In genomic region chr9:21831841-21832509, GRCh38 we compare ENCODE assay signal across 9 cellular contexts. TPM values are rescaled to one million over a fixed set of nuclear protein-coding genes. Genes with fewer than 3 reads are reported as not detected.
DNase-seq lines count a peak whose midpoint lies in the region; ATAC-seq, FAIRE-seq and TF ChIP-seq lines count a peak whose summit lies in the region.
"Had no signal": no experiment of that assay in that cellular context is flagged by ENCODE, and none has a peak within 500 bp of the region (broad histone marks: within the 10 kb centered on the region; RNA-seq: fewer than 3 reads in every experiment).

No MANE protein-coding gene starts in this region.

- H3K27ac ChIP-seq in kidney (ENCODE audit: low read depth in 2 of 2, low read length in 2 of 2), result no peak overlapping the region
- H3K27ac ChIP-seq in dorsolateral prefrontal cortex, result no peak overlapping the region

- H3K9me3 Mint-ChIP-seq in nephron progenitor cell, result peaks cover 28% of the 10 kb centered on the region

- H3K4me1 ChIP-seq in kidney (ENCODE audit: control insufficient read depth in 1 of 2, insufficient read depth in 1 of 2, low read depth in 1 of 2, low read length in 2 of 2), result no peaks in the 10 kb centered on the region

- intact Hi-C loops in kidney (cut with DNase I), result no loop called here
- intact Hi-C loops in dorsolateral prefrontal cortex (cut with DNase I), result no loop called here

- no peak for FAIRE-seq in kidney (lab: Jason Lieb, UNC)

- H3K27me3 Mint-ChIP-seq in nephron progenitor cell (ENCODE audit: low read depth, poor library complexity), result peaks cover 3% of the 10 kb centered on the region

- no peak overlapping the region for H3K4me3 Mint-ChIP-seq in nephron progenitor cell

- TF ChIP-seq CTCF in GM12864 (IDR thresholded peaks at IDR 0.05; ENCODE audit: low read depth, low read length, missing control alignments), result no peak
- TF ChIP-seq CTCF in nephron progenitor cell (IDR thresholded peaks at IDR 0.05), result no peak
- TF ChIP-seq CTCF in kidney (IDR thresholded peaks at IDR 0.05; ENCODE audit: borderline replicate concordance, extremely low read depth, insufficient read depth), result no peak
- no peak for TF ChIP-seq CTCF in dorsolateral prefrontal cortex (IDR thresholded peaks at IDR 0.05 in 54 of 56, conservative IDR thresholded peaks at IDR 0.05 in 2 of 56; ENCODE audit: low read depth in 1 of 56, partially characterized antibody in 56 of 56)

- no peaks in the 10 kb centered on the region for H3K4me1 Mint-ChIP-seq in nephron progenitor cell

- no peaks in the 10 kb centered on the region for H3K27me3 ChIP-seq in dorsolateral prefrontal cortex

- H3K27ac Mint-ChIP-seq in nephron progenitor cell, result peak overlapping the region; percentile 11

- H3K9me3 ChIP-seq in kidney (ENCODE audit: control insufficient read depth in 1 of 2, low read length in 2 of 2), result no peaks in the 10 kb centered on the region

- peaks cover 100% of the 10 kb centered on the region for H3K36me3 Mint-ChIP-seq in nephron progenitor cell (ENCODE audit: low read depth)

- DNase-seq in GM12864 (ENCODE audit: low read depth) (peak; percentile 54), HS-5 (ENCODE audit: low read depth) (peak; percentile 78), astrocyte of the hippocampus (ENCODE audit: low read depth, low spot score) (peak; percentile 79), nephron progenitor cell (no peak), kidney (no peak), dorsolateral prefrontal cortex (no peak), NCI-H82 treated with DMSO at 0.1 percent for 48 hours (lab: John Stamatoyannopoulos, UW; ENCODE audit: unreplicated experiment) (no peak)

- no peak overlapping the region for H3K9ac ChIP-seq in kidney (ENCODE audit: low read length in 2 of 2)

- peaks cover 9 to 10% of the 10 kb centered on the region in 2 donors for H3K36me3 ChIP-seq in kidney (ENCODE audit: control insufficient read depth in 1 of 2, insufficient read depth in 2 of 2, low read length in 2 of 2)

- peak; percentile 67 for ATAC-seq in GM21447 (IDR thresholded peaks at IDR 0.05; ENCODE audit: unreplicated experiment)
- ATAC-seq: Panc1 had no signal

- no peak overlapping the region for H3K4me3 ChIP-seq in GM12864 (ENCODE audit: low read depth, low read length)
- no peak overlapping the region for H3K4me3 ChIP-seq in kidney (ENCODE audit: low read length in 2 of 2)
- no peak overlapping the region for H3K4me3 ChIP-seq in dorsolateral prefrontal cortex

RNA-seq across cellular contexts. Expression of gene MTAP, which starts 29.5 kb away (rescaled TPM):
- total RNA-seq in kidney (42.4 TPM), dorsolateral prefrontal cortex (10 to 100 TPM; 15.1 to 48.5 (median 26.3) TPM)
- 11.2 TPM for polyA plus RNA-seq in kidney (ENCODE audit: insufficient read depth, low read depth, low replicate concordance)

Comparison
In these comparisons a context has a peak if more than half of its experiments do, and no peak if none do; other contexts are left out.
1. DNase-seq: peak in GM12864 (single experiment), HS-5 (single experiment) and astrocyte of the hippocampus (single experiment); none in nephron progenitor cell (single experiment), kidney (single experiment), dorsolateral prefrontal cortex (0 of 10) and NCI-H82 treated with DMSO at 0.1 percent for 48 hours (single experiment).